In genomic region chr1:236523704-236524141, GRCh38 we compare ENCODE assay signal across 8 cellular contexts. TPM values are rescaled to one million over a fixed set of nuclear protein-coding genes. Genes with fewer than 3 reads are reported as not detected.
A peak's percentile ranks its signal among the peaks of the same experiment; 100 is the strongest.
DNase-seq lines count a peak whose midpoint lies in the region; ATAC-seq, FAIRE-seq and TF ChIP-seq lines count a peak whose summit lies in the region.

Gene LGALS8, plus strand, starts transcription at chr1:236523982. Its CDS starts 2,089 bp downstream, at chr1:236526071.

- peak; percentile 69 for ATAC-seq in GM18502 (IDR thresholded peaks at IDR 0.05; ENCODE audit: poor library complexity, unreplicated experiment)
- peak; percentile 66 for ATAC-seq in HG02840 (IDR thresholded peaks at IDR 0.05; ENCODE audit: low FRiP score, unreplicated experiment)

- DNase-seq in NCI-H1930 (lab: John Stamatoyannopoulos, UW) (peak; percentile 31 to 47), keratinocyte (ENCODE audit: low read depth, low spot score) (no peak), OCI-M2 (lab: John Stamatoyannopoulos, UW; ENCODE audit: unreplicated experiment) (no peak)
- peak; percentile 65 for DNase-seq in activated CD4-positive, CD25-positive, alpha-beta regulatory T cell treated with anti-CD3 and anti-CD28 coated beads, Interleukin-2, amount 50 U/mL, for 16 hours (ENCODE audit: low read depth, low spot score)
- DNase-seq in central memory CD4-positive, alpha-beta T cell: peak; percentile 81
- peak; percentile 82 to 86 (median 85) for DNase-seq in stimulated activated CD4-positive, alpha-beta T cell treated with anti-CD3 and anti-CD28 coated beads, Interleukin-12 subunit alpha, Interleukin-12 subunit beta, amount 100 ng/mL, for 48 hours (ENCODE audit: low read depth in 2 of 3, low spot score in 1 of 3)

- peaks cover 3 to 4% of the 10 kb centered on the region in 2 experiments for H3K36me3 ChIP-seq in keratinocyte (ENCODE audit: control insufficient read depth in 2 of 2, extremely low read depth in 1 of 2, insufficient read depth in 2 of 2, low read length in 2 of 2)

- H2AFZ ChIP-seq in keratinocyte (ENCODE audit: control insufficient read depth, low read length): peak within 1 kb of the TSS; percentile 98

- no peak for FAIRE-seq in keratinocyte (lab: Jason Lieb, UNC)

- H3K4me1 ChIP-seq in keratinocyte (ENCODE audit: control insufficient read depth, extremely low read depth, insufficient read depth, low read length): peaks cover 10% of the 10 kb centered on the region

- peak within 1 kb of the TSS; percentile 88 for H3K27ac ChIP-seq in keratinocyte (ENCODE audit: control insufficient read depth, insufficient read depth, low read length)

- H4K20me1 ChIP-seq in keratinocyte (ENCODE audit: control insufficient read depth, extremely low read depth, insufficient read depth, low read length): no peaks in the 10 kb centered on the region

- H3K9ac ChIP-seq in keratinocyte (ENCODE audit: control insufficient read depth, extremely low read depth, insufficient read depth, low read length): peak within 1 kb of the TSS; percentile 91

- H3K9me3 ChIP-seq in keratinocyte (ENCODE audit: control insufficient read depth, low read depth, low read length): no peaks in the 10 kb centered on the region

- H3K27me3 ChIP-seq in keratinocyte (ENCODE audit: control insufficient read depth, extremely low read depth, insufficient read depth, low read length): no peaks in the 10 kb centered on the region

- peaks cover 15% of the 10 kb centered on the region for H3K79me2 ChIP-seq in keratinocyte (ENCODE audit: control insufficient read depth, insufficient read depth, low read length)

- no peaks in the 10 kb centered on the region for H3K9me1 ChIP-seq in keratinocyte (ENCODE audit: control insufficient read depth, extremely low read depth, insufficient read depth, low read length)

- H3K4me3 ChIP-seq in keratinocyte (ENCODE audit: control insufficient read depth in 2 of 3, extremely low read depth in 1 of 3, insufficient read depth in 2 of 3, low read depth in 1 of 3, low read length in 3 of 3): peak within 1 kb of the TSS; percentile 93 to 99 (median 96)

- H3K4me2 ChIP-seq in keratinocyte (ENCODE audit: control insufficient read depth, extremely low read depth, insufficient read depth, low read depth, low read length): peak within 1 kb of the TSS; percentile 95

- dilution Hi-C loops in keratinocyte (cut with MboI; ENCODE audit: extremely low pct_ligation_motif_present, low sequenced_read_pairs): no loop called here

- TF ChIP-seq CTCF in keratinocyte (optimal IDR thresholded peaks at IDR 0.05 in 1 of 3, IDR thresholded peaks at IDR 0.05 in 1 of 3, conservative IDR thresholded peaks at IDR 0.05 in 1 of 3; ENCODE audit: extremely low read depth in 1 of 3, insufficient read depth in 2 of 3, low read length in 3 of 3): no peak

RNA-seq across cellular contexts. Expression of gene LGALS8, which starts in this region (rescaled TPM):
- polyA plus RNA-seq in keratinocyte: 43.2 to 75.2 TPM (median 71.4 TPM) in 3 replicates
- 36.6 TPM for polyA plus RNA-seq in keratinocyte (2011; ENCODE audit: low read depth)
- polyA plus RNA-seq in keratinocyte (2011; cell fraction: cytosol; rRNA removed): 30.5 and 47.4 TPM in 2 replicates
- 98.8 and 104 TPM in 2 replicates for polyA plus RNA-seq in keratinocyte (2011; cell fraction: nucleus; rRNA removed)
- polyA plus RNA-seq in keratinocyte (2012; ENCODE audit: low replicate concordance): 35.7 and 44.2 TPM in 2 replicates
- polyA minus RNA-seq in keratinocyte: 14.8 to 48.9 TPM (median 40.3 TPM) in 3 replicates
- 15.7 TPM for polyA minus RNA-seq in keratinocyte (2011; cell fraction: cytosol; rRNA and poly(A)+ RNA removed)
- 24.4 and 51.5 TPM in 2 replicates for polyA minus RNA-seq in keratinocyte (2011; cell fraction: nucleus; rRNA and poly(A)+ RNA removed)

Comparison
In these comparisons a context has a peak if more than half of its experiments do, and no peak if none do; other contexts are left out.
1. DNase-seq: peak in NCI-H1930 (2 of 2), activated CD4-positive, CD25-positive, alpha-beta regulatory T cell treated with anti-CD3 and anti-CD28 coated beads, Interleukin-2, amount 50 U/mL, for 16 hours (single experiment), central memory CD4-positive, alpha-beta T cell (single experiment) and stimulated activated CD4-positive, alpha-beta T cell treated with anti-CD3 and anti-CD28 coated beads, Interleukin-12 subunit alpha, Interleukin-12 subunit beta, amount 100 ng/mL, for 48 hours (3 of 3); none in keratinocyte (single experiment) and OCI-M2 (single experiment).